In the genomic region with DNA sequence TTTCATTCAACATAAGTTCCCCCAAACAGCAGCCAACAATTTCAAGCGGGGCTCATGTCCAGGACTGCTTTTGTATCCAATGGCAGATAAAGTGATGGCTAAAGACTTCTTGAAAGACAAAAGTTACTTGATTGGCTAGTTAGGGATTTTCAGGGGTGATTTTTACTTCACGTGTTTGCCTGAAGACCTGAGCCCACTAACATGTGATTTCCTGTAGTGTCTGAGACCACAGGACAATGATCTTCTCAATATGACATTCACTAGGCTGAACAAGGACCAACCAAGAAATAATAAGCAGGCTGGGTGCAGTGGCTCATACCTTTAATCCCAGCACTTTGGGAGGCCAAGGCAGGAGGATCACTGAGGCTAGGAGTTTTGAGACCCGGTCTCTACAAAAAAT, we compare ENCODE assay signal across 1 cellular context.
A peak's percentile ranks its signal among the peaks of the same experiment; 100 is the strongest.
TF ChIP-seq lines count a peak whose summit lies in the region.

No MANE protein-coding gene starts in this region.

TF ChIP-seq in GM12878, 131 proteins besides CTCF, POLR2A, EP300 and RAD21 (continued from another document):
- TF ChIP-seq, protein P1, sequence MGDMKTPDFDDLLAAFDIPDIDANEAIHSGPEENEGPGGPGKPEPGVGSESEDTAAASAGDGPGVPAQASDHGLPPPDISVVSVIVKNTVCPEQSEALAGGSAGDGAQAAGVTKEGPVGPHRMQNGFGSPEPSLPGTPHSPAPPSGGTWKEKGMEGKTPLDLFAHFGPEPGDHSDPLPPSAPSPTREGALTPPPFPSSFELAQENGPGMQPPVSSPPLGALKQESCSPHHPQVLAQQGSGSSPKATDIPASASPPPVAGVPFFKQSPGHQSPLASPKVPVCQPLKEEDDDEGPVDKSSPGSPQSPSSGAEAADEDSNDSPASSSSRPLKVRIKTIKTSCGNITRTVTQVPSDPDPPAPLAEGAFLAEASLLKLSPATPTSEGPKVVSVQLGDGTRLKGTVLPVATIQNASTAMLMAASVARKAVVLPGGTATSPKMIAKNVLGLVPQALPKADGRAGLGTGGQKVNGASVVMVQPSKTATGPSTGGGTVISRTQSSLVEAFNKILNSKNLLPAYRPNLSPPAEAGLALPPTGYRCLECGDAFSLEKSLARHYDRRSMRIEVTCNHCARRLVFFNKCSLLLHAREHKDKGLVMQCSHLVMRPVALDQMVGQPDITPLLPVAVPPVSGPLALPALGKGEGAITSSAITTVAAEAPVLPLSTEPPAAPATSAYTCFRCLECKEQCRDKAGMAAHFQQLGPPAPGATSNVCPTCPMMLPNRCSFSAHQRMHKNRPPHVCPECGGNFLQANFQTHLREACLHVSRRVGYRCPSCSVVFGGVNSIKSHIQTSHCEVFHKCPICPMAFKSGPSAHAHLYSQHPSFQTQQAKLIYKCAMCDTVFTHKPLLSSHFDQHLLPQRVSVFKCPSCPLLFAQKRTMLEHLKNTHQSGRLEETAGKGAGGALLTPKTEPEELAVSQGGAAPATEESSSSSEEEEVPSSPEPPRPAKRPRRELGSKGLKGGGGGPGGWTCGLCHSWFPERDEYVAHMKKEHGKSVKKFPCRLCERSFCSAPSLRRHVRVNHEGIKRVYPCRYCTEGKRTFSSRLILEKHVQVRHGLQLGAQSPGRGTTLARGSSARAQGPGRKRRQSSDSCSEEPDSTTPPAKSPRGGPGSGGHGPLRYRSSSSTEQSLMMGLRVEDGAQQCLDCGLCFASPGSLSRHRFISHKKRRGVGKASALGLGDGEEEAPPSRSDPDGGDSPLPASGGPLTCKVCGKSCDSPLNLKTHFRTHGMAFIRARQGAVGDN (IDR thresholded peaks at IDR 0.05), result peak; percentile 85
- peak; percentile 23 for TF ChIP-seq MEF2B (IDR thresholded peaks at IDR 0.05; ENCODE audit: partially characterized antibody, poor library complexity, severe bottlenecking)
- peak; percentile 39 for TF ChIP-seq EED (IDR thresholded peaks at IDR 0.05; ENCODE audit: low read depth)
- TF ChIP-seq FOS (IDR thresholded peaks at IDR 0.05; ENCODE audit: borderline replicate concordance, extremely low read depth, insufficient read length), result no peak
- TF ChIP-seq, protein P2, sequence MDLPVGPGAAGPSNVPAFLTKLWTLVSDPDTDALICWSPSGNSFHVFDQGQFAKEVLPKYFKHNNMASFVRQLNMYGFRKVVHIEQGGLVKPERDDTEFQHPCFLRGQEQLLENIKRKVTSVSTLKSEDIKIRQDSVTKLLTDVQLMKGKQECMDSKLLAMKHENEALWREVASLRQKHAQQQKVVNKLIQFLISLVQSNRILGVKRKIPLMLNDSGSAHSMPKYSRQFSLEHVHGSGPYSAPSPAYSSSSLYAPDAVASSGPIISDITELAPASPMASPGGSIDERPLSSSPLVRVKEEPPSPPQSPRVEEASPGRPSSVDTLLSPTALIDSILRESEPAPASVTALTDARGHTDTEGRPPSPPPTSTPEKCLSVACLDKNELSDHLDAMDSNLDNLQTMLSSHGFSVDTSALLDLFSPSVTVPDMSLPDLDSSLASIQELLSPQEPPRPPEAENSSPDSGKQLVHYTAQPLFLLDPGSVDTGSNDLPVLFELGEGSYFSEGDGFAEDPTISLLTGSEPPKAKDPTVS (IDR thresholded peaks at IDR 0.05; ENCODE audit: low read depth, low read length), result no peak
- TF ChIP-seq YBX1 (IDR thresholded peaks at IDR 0.05), result no peak
- TF ChIP-seq RBBP5 (conservative IDR thresholded peaks at IDR 0.05), result no peak
- TF ChIP-seq, protein P3, sequence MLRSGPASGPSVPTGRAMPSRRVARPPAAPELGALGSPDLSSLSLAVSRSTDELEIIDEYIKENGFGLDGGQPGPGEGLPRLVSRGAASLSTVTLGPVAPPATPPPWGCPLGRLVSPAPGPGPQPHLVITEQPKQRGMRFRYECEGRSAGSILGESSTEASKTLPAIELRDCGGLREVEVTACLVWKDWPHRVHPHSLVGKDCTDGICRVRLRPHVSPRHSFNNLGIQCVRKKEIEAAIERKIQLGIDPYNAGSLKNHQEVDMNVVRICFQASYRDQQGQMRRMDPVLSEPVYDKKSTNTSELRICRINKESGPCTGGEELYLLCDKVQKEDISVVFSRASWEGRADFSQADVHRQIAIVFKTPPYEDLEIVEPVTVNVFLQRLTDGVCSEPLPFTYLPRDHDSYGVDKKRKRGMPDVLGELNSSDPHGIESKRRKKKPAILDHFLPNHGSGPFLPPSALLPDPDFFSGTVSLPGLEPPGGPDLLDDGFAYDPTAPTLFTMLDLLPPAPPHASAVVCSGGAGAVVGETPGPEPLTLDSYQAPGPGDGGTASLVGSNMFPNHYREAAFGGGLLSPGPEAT (IDR thresholded peaks at IDR 0.05; ENCODE audit: low read depth), result 0 out of 2 replicates have a peak, but pooled peaks have one; percentile 31
- TF ChIP-seq BHLHE40 (IDR thresholded peaks at IDR 0.05; ENCODE audit: borderline replicate concordance in 1 of 2, low read depth in 2 of 2, low read length in 1 of 2), result peak; percentile 66 to 79; a peak in 3 of 4 replicates
- TF ChIP-seq RAD51 (IDR thresholded peaks at IDR 0.05), result peak; percentile 72
- TF ChIP-seq FOXM1 (IDR thresholded peaks at IDR 0.05; ENCODE audit: low read depth, low read length), result peak; percentile 22; the same call in 1 of the 2 replicates
